17 cellular contexts compared by ENCODE assay signal in genomic region chr1:60950431-60951068, GRCh38.
"Had no signal": no experiment of that assay in that cellular context is flagged by ENCODE, and none has a peak within 500 bp of the region (broad histone marks: within the 10 kb centered on the region; RNA-seq: fewer than 3 reads in every experiment).

No MANE protein-coding gene starts in this region.

- H3K36me3 ChIP-seq: vagina had no signal

- H3K27me3 ChIP-seq: hepatocyte, vagina had no signal

- ATAC-seq: activated CD4-positive, alpha-beta T cell treated with anti-CD3 and anti-CD28 coated beads for 36 hours had no signal

- H3K4me3 ChIP-seq: hepatocyte, lung, skin epidermis, vagina had no signal

- H3K79me2 ChIP-seq: hepatocyte had no signal

- H3K4me1 Mint-ChIP-seq: activated CD4-positive, alpha-beta T cell treated with anti-CD3 and anti-CD28 coated beads for 36 hours had no signal

- H2AFZ ChIP-seq: hepatocyte had no signal

- H3K4me1 ChIP-seq: vagina had no signal

- H3K36me3 Mint-ChIP-seq: activated CD4-positive, alpha-beta memory T cell treated with anti-CD3 and anti-CD28 coated beads for 36 hours had no signal

- H3K9me3 ChIP-seq: vagina had no signal

- DNase-seq: activated CD4-positive, alpha-beta memory T cell treated with anti-CD3 and anti-CD28 coated beads for 36 hours; activated CD4-positive, alpha-beta T cell treated with anti-CD3 and anti-CD28 coated beads for 36 hours; activated gamma-delta T cell treated with Interleukin-2 at 50 U/mL for 16 hours; activated T-cell treated with anti-CD3 and anti-CD28 coated beads for 4 hours; dermis blood vessel endothelial cell; nephron progenitor cell; occipital lobe; retina; trophoblast cell had no signal

- H3K27ac ChIP-seq: hepatocyte, vagina had no signal

- H3K9me3 Mint-ChIP-seq: activated T-helper 1 cell treated with anti-CD3 and anti-CD28 coated beads, Interleukin-12 subunit alpha, Interleukin-12 subunit beta, Interleukin-2, Interleukin-4 antibody, amounts not matched to agents 30 ng/mL and 10 ng/mL and 1 ng/mL, durations not matched to agents 14 hours and 24 hours and 36 hours had no signal

- H3K27ac Mint-ChIP-seq: activated CD4-positive, alpha-beta memory T cell treated with anti-CD3 and anti-CD28 coated beads for 36 hours; activated CD4-positive, alpha-beta T cell treated with anti-CD3 and anti-CD28 coated beads for 36 hours; activated naive CD8-positive, alpha-beta T cell; activated T-helper 1 cell treated with anti-CD3 and anti-CD28 coated beads, Interleukin-12 subunit alpha, Interleukin-12 subunit beta, Interleukin-2, Interleukin-4 antibody, amounts not matched to agents 30 ng/mL and 10 ng/mL and 1 ng/mL, durations not matched to agents 14 hours and 24 hours and 36 hours; nephron progenitor cell; stimulated activated naive CD8-positive, alpha-beta T cell treated with anti-CD3 and anti-CD28 coated beads, Interleukin-15, Interleukin-2, amounts not matched to agents 100 ng/mL and 50 ng/mL, for 24 hours; WTC11 had no signal

- H3K4me2 ChIP-seq: hepatocyte had no signal

- H3K4me3 Mint-ChIP-seq: activated CD4-positive, alpha-beta memory T cell treated with anti-CD3 and anti-CD28 coated beads for 36 hours; activated CD4-positive, alpha-beta T cell treated with anti-CD3 and anti-CD28 coated beads for 36 hours; activated naive CD8-positive, alpha-beta T cell; activated T-helper 1 cell treated with anti-CD3 and anti-CD28 coated beads, Interleukin-12 subunit alpha, Interleukin-12 subunit beta, Interleukin-2, Interleukin-4 antibody, amounts not matched to agents 30 ng/mL and 10 ng/mL and 1 ng/mL, durations not matched to agents 14 hours and 24 hours and 36 hours; nephron progenitor cell; stimulated activated naive CD8-positive, alpha-beta T cell treated with anti-CD3 and anti-CD28 coated beads, Interleukin-15, Interleukin-2, amounts not matched to agents 100 ng/mL and 50 ng/mL, for 24 hours; WTC11 had no signal
